In the genomic region with DNA sequence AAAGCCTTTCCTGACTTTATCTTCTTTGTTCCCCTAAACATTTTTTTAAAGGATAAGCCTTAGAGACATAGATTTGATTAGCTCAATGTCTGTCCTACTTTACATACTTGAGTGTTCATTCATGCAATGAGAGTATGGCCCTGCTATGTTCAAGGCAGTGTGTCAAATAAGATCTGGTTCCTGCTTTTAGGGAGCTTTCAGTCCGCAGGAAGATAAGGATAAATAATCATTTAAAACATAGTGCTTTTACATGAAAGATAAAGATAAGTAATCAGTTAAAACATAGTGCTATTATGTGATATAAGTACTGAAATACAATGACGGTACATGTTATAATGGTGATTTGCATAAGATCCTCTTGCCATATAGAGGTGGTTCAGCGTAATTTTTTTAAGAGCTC, we compare ENCODE assay signal across 3 cellular contexts.
TF ChIP-seq lines count a peak whose summit lies in the region.

No MANE protein-coding gene starts in this region.

TF ChIP-seq in A549, 52 proteins besides CTCF, POLR2A, EP300 and RAD21 (continues in another document):
- no peak for TF ChIP-seq NR3C1 (IDR thresholded peaks at IDR 0.05)
- no peak for TF ChIP-seq CBX8 (IDR thresholded peaks at IDR 0.05)
- TF ChIP-seq ESRRA (IDR thresholded peaks at IDR 0.05; ENCODE audit: borderline replicate concordance, low read length) = no peak
- TF ChIP-seq BHLHE40 (IDR thresholded peaks at IDR 0.05; ENCODE audit: low read depth, low read length) = no peak
- TF ChIP-seq FOSL2 (IDR thresholded peaks at IDR 0.05) = no peak
- no peak for TF ChIP-seq FOSL2 (CRISPR knock-in tag; IDR thresholded peaks at IDR 0.05)
- no peak for TF ChIP-seq EHMT2 (IDR thresholded peaks at IDR 0.05; ENCODE audit: low read depth)
- no peak for TF ChIP-seq PBX3 (IDR thresholded peaks at IDR 0.05)
- TF ChIP-seq, protein P1, sequence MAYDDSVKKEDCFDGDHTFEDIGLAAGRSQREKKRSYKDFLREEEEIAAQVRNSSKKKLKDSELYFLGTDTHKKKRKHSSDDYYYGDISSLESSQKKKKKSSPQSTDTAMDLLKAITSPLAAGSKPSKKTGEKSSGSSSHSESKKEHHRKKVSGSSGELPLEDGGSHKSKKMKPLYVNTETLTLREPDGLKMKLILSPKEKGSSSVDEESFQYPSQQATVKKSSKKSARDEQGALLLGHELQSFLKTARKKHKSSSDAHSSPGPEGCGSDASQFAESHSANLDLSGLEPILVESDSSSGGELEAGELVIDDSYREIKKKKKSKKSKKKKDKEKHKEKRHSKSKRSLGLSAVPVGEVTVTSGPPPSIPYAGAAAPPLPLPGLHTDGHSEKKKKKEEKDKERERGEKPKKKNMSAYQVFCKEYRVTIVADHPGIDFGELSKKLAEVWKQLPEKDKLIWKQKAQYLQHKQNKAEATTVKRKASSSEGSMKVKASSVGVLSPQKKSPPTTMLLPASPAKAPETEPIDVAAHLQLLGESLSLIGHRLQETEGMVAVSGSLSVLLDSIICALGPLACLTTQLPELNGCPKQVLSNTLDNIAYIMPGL (CRISPR knock-in tag; IDR thresholded peaks at IDR 0.05; ENCODE audit: borderline replicate concordance) = no peak
- no peak for TF ChIP-seq FOSB (CRISPR knock-in tag; IDR thresholded peaks at IDR 0.05)
- no peak for TF ChIP-seq MAZ (IDR thresholded peaks at IDR 0.05; ENCODE audit: borderline replicate concordance, low read depth, low read length)
- TF ChIP-seq RFX5 (IDR thresholded peaks at IDR 0.05) = no peak
- TF ChIP-seq ZNF302 (CRISPR knock-in tag; IDR thresholded peaks at IDR 0.05) = no peak
- TF ChIP-seq REST (IDR thresholded peaks at IDR 0.05) = no peak
- TF ChIP-seq SMC3 (IDR thresholded peaks at IDR 0.05) = no peak
- TF ChIP-seq MAFK (IDR thresholded peaks at IDR 0.05; ENCODE audit: partially characterized antibody) = no peak
- no peak for TF ChIP-seq NFE2L2 (conservative IDR thresholded peaks at IDR 0.05; ENCODE audit: low read length)

TF ChIP-seq in IMR-90, 13 proteins besides CTCF, POLR2A, EP300 and RAD21:
- no peak for TF ChIP-seq NFE2L2 (IDR thresholded peaks at IDR 0.05; ENCODE audit: low read depth, low read length)
- no peak for TF ChIP-seq CEBPB (IDR thresholded peaks at IDR 0.05; ENCODE audit: low read depth, low read length)
- no peak for TF ChIP-seq MAFK (IDR thresholded peaks at IDR 0.05; ENCODE audit: low read depth, low read length)
- no peak for TF ChIP-seq RCOR1 (IDR thresholded peaks at IDR 0.05; ENCODE audit: insufficient replicate concordance, low read length)
- TF ChIP-seq MXI1 (IDR thresholded peaks at IDR 0.05; ENCODE audit: borderline replicate concordance, low read depth, low read length) = no peak
- no peak for TF ChIP-seq BHLHE40 (IDR thresholded peaks at IDR 0.05; ENCODE audit: low read depth, low read length)
- TF ChIP-seq MAZ (IDR thresholded peaks at IDR 0.05; ENCODE audit: borderline replicate concordance, low read depth, low read length) = no peak
- TF ChIP-seq, protein P2, sequence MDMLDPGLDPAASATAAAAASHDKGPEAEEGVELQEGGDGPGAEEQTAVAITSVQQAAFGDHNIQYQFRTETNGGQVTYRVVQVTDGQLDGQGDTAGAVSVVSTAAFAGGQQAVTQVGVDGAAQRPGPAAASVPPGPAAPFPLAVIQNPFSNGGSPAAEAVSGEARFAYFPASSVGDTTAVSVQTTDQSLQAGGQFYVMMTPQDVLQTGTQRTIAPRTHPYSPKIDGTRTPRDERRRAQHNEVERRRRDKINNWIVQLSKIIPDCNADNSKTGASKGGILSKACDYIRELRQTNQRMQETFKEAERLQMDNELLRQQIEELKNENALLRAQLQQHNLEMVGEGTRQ (IDR thresholded peaks at IDR 0.05; ENCODE audit: low read depth, low read length) = no peak
- no peak for TF ChIP-seq SMC3 (IDR thresholded peaks at IDR 0.05; ENCODE audit: low read depth, low read length)
- no peak for TF ChIP-seq FOS (IDR thresholded peaks at IDR 0.05; ENCODE audit: low read depth, low read length)
- TF ChIP-seq ELK1 (IDR thresholded peaks at IDR 0.05; ENCODE audit: borderline replicate concordance, low read depth, low read length) = no peak
- TF ChIP-seq RFX5 (IDR thresholded peaks at IDR 0.05; ENCODE audit: low read depth, low read length) = no peak
- TF ChIP-seq CHD1 (IDR thresholded peaks at IDR 0.05; ENCODE audit: low read depth, low read length) = no peak

TF ChIP-seq in SK-N-SH, 30 proteins besides CTCF, POLR2A, EP300 and RAD21:
- TF ChIP-seq NRF1 (IDR thresholded peaks at IDR 0.05; ENCODE audit: low read depth, low read length) (no peak), GATA2 (CRISPR knock-in tag; IDR thresholded peaks at IDR 0.05) (peak; percentile 83), RCOR1 (IDR thresholded peaks at IDR 0.05; ENCODE audit: low read length) (peak; percentile 22; the same call in 1 of the 2 replicates)
